8 cellular contexts compared by ENCODE assay signal in the genomic region with DNA sequence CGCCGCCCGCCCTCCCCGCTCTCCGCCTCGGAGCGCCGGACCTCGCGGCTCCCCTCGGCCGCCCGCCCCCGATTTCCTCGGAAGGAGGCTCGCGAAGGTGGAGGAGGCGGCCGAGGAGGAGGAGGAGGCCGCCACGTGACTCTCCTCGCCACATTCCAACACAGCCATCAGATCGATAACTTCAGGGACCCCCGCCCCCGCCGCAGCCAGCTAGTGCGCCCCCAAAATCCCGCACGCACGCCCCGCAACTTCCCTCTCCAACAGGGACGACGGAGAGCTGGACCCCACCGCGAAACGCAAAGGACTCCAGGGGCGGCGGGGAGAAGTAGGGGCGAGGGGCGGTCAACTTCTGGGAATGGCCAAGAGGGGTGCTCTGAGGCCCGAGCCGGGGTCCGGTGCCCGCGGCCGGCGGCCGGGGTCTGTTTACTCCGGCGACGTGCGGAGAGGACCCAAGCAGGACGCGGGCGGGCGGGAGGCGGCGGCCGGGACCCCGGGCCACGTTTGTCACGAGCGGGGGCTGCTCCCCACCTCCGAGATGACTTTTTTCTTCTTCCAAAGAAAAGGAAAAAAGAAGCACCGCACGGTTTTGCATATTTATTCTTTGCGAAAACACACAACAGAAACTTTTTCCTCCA. TPM values are rescaled to one million over a fixed set of nuclear protein-coding genes. Genes with fewer than 3 reads are reported as not detected.
DNase-seq lines count a peak whose midpoint lies in the region; ATAC-seq and TF ChIP-seq lines count a peak whose summit lies in the region.

No MANE protein-coding gene starts in this region.

- DNase-seq in activated naive CD4-positive, alpha-beta T cell treated with anti-CD3 and anti-CD28 coated beads for 36 hours, result no peak
- no peak for DNase-seq in activated naive CD4-positive, alpha-beta T cell treated with Interleukin-2 at 50 U/mL for 16 hours
- DNase-seq in astrocyte of the hippocampus (ENCODE audit: low read depth, low spot score) (peak; percentile 61), iris pigment epithelial cell (ENCODE audit: low read depth) (peak; percentile 3), Caco-2 (no peak)
- DNase-seq in stimulated activated naive CD8-positive, alpha-beta T cell treated with anti-CD3 and anti-CD28 coated beads, Interleukin-15, Interleukin-2, amounts not matched to agents 100 U/mL and 50 U/mL, for 24 hours, result no peak
- DNase-seq in activated CD4-positive, alpha-beta T cell treated with anti-CD3 and anti-CD28 coated beads for 1 hour, result no peak

- H3K4me3 ChIP-seq in Caco-2 (ENCODE audit: low read depth, low read length), result no peak overlapping the region

- intact Hi-C loops in activated naive CD4-positive, alpha-beta T cell treated with anti-CD3 and anti-CD28 coated beads for 36 hours (cut with micrococcal nuclease), result loop anchor here (5.0 to 10.0 kb wide), 2 partner anchors 742 to 955 kb away; partner anchors contain the start of genes OSBPL1A and SS18
- intact Hi-C loops in Caco-2 (cut with micrococcal nuclease; ENCODE audit: unreplicated experiment), result loop anchor here (10.0 kb wide), 1 partner anchor 155 kb away; no protein-coding TSS in a partner anchor

- peaks cover 12% of the 10 kb centered on the region for H3K4me1 Mint-ChIP-seq in activated naive CD4-positive, alpha-beta T cell treated with anti-CD3 and anti-CD28 coated beads for 36 hours (ENCODE audit: low read depth)
- no peaks in the 10 kb centered on the region for H3K4me1 Mint-ChIP-seq in Caco-2 (ENCODE audit: low read depth, unreplicated experiment)

- H3K27ac Mint-ChIP-seq in activated naive CD4-positive, alpha-beta T cell treated with anti-CD3 and anti-CD28 coated beads for 36 hours, result no peak overlapping the region
- H3K27ac Mint-ChIP-seq in Caco-2 (ENCODE audit: unreplicated experiment), result no peak overlapping the region

- POLR2A ChIA-PET in Caco-2 (lab: Charles Lee), result no interaction called here

- TF ChIP-seq CTCF in Caco-2 (IDR thresholded peaks at IDR 0.05; ENCODE audit: insufficient read depth in 1 of 2, low read depth in 1 of 2, low read length in 1 of 2, severe bottlenecking in 1 of 2, unreplicated experiment in 1 of 2), result no peak

- no peaks in the 10 kb centered on the region for H3K36me3 Mint-ChIP-seq in activated naive CD4-positive, alpha-beta T cell treated with anti-CD3 and anti-CD28 coated beads for 36 hours (ENCODE audit: low read depth)
- H3K36me3 Mint-ChIP-seq in Caco-2 (ENCODE audit: insufficient read depth, unreplicated experiment), result no peaks in the 10 kb centered on the region

- peak; percentile 4 for ATAC-seq in stimulated activated naive CD8-positive, alpha-beta T cell treated with anti-CD3 and anti-CD28 coated beads, Interleukin-15, Interleukin-2, amounts not matched to agents 100 U/mL and 50 U/mL, for 24 hours
- no peak for ATAC-seq in activated CD4-positive, CD25-positive, alpha-beta regulatory T cell treated with anti-CD3 and anti-CD28 coated beads, Interleukin-2, amount 50 U/mL, for 24 hours

- H3K4me1 ChIP-seq in Caco-2, result no peaks in the 10 kb centered on the region

- BruUV-seq in Caco-2 (replicated peaks; lab: Mats Ljungman, UMichigan), result no TSS peak

- peak overlapping the region; percentile 72 for H3K4me3 Mint-ChIP-seq in activated naive CD4-positive, alpha-beta T cell treated with anti-CD3 and anti-CD28 coated beads for 36 hours
- no peak overlapping the region for H3K4me3 Mint-ChIP-seq in Caco-2 (ENCODE audit: unreplicated experiment)

- no peaks in the 10 kb centered on the region for H3K36me3 ChIP-seq in Caco-2 (ENCODE audit: control insufficient read depth, insufficient read depth, low read length)

- peaks cover 63% of the 10 kb centered on the region for H3K27me3 Mint-ChIP-seq in activated naive CD4-positive, alpha-beta T cell treated with anti-CD3 and anti-CD28 coated beads for 36 hours (ENCODE audit: low read depth)
- peaks cover 4% of the 10 kb centered on the region for H3K27me3 Mint-ChIP-seq in Caco-2 (ENCODE audit: insufficient read depth, unreplicated experiment)

- no peaks in the 10 kb centered on the region for H3K9me3 Mint-ChIP-seq in activated naive CD4-positive, alpha-beta T cell treated with anti-CD3 and anti-CD28 coated beads for 36 hours
- no peaks in the 10 kb centered on the region for H3K9me3 Mint-ChIP-seq in Caco-2 (ENCODE audit: unreplicated experiment)

- no peaks in the 10 kb centered on the region for H3K9me3 ChIP-seq in Caco-2

- CTCF ChIA-PET in activated naive CD4-positive, alpha-beta T cell treated with anti-CD3 and anti-CD28 coated beads for 36 hours (lab: Charles Lee), result no interaction called here
- CTCF ChIA-PET in Caco-2 (lab: Charles Lee), result no interaction called here

- no peaks in the 10 kb centered on the region for H3K27me3 ChIP-seq in Caco-2 (replicated peaks; ENCODE audit: control insufficient read depth, insufficient read depth, low read length)

RNA-seq across cellular contexts. Expression of gene ZNF521, which starts 1.9 kb away (rescaled TPM):
- not detected for total RNA-seq in activated naive CD4-positive, alpha-beta T cell treated with anti-CD3 and anti-CD28 coated beads for 36 hours
- total RNA-seq in Caco-2 (2022), result 0.09 TPM in 1 of 2 replicates, not detected in the other

Comparison
In these comparisons a context has a peak if more than half of its experiments do, and no peak if none do; other contexts are left out.
1. DNase-seq: peak in astrocyte of the hippocampus (single experiment) and iris pigment epithelial cell (single experiment); none in activated naive CD4-positive, alpha-beta T cell treated with anti-CD3 and anti-CD28 coated beads for 36 hours (single experiment), activated naive CD4-positive, alpha-beta T cell treated with Interleukin-2 at 50 U/mL for 16 hours (single experiment), stimulated activated naive CD8-positive, alpha-beta T cell treated with anti-CD3 and anti-CD28 coated beads, Interleukin-15, Interleukin-2, amounts not matched to agents 100 U/mL and 50 U/mL, for 24 hours (single experiment), Caco-2 (0 of 2) and activated CD4-positive, alpha-beta T cell treated with anti-CD3 and anti-CD28 coated beads for 1 hour (single experiment).